Comparison of ENCODE assay signal across 12 cellular contexts in genomic region chr5:142820447-142820846, GRCh38.
"Had no signal": no experiment of that assay in that cellular context is flagged by ENCODE, and none has a peak within 500 bp of the region (broad histone marks: within the 10 kb centered on the region; RNA-seq: fewer than 3 reads in every experiment).

No MANE protein-coding gene starts in this region.

- H3K9me3 ChIP-seq: left ventricle myocardium inferior, thyroid gland had no signal

- H3K27me3 ChIP-seq: cardiac muscle cell, heart left ventricle, thyroid gland had no signal

- FAIRE-seq: islet of Langerhans had no signal

- ATAC-seq: activated CD4-positive, CD25-positive, alpha-beta regulatory T cell treated with anti-CD3 and anti-CD28 coated beads, Interleukin-2, amount 50 U/mL, for 24 hours; activated T-cell treated with anti-CD3 and anti-CD28 coated beads, Interleukin-2, amount 50 U/mL, for 4 hours; heart left ventricle had no signal

- H3K4me3 ChIP-seq: cardiac muscle cell, heart left ventricle, left ventricle myocardium inferior, thyroid gland had no signal

- H3K36me3 ChIP-seq: cardiac muscle cell, heart left ventricle, left ventricle myocardium inferior, thyroid gland had no signal

- H3K9me3 Mint-ChIP-seq: T-helper 2 cell treated with Interferon-gamma antibody and Interleukin-4, amounts not matched to agents 5 μg/mL and 100 μg/mL, for 36 hours had no signal

- H3K4me3 Mint-ChIP-seq: activated T-cell treated with anti-CD3 and anti-CD28 coated beads, Interleukin-2, amount 50 U/mL, for 4 hours; T-helper 2 cell treated with Interferon-gamma antibody and Interleukin-4, amounts not matched to agents 5 μg/mL and 100 μg/mL, for 36 hours had no signal

- H3K27ac ChIP-seq: cardiac muscle cell, left ventricle myocardium inferior had no signal

- DNase-seq: activated naive CD4-positive, alpha-beta T cell treated with Interleukin-2 at 50 U/mL for 16 hours; activated T-cell treated with anti-CD3 and anti-CD28 coated beads, Interleukin-2, amount 50 U/mL, for 4 hours; foreskin melanocyte; heart left ventricle; left ventricle myocardium inferior; mesenchymal stem cell; retina had no signal
